In the genomic region with DNA sequence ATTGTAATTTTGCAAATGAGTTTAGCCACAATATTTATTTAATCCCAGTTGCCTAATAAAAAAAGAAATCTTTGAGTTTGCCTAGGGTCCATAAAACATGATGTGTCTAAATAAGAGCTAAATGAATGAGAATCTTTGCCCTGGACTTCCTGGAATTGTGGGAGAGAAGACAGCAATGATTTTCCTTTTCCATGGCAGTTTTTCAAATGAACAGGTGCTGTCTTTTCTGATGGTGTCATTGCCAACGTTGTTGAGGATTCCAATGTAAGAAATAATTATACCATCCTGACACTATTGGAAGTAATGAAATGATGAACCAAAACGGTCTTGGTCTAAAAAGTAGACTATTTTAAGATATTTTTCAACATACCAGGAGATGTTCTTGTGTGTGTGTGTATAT, we compare ENCODE assay signal across 36 cellular contexts.
"Had no signal": no experiment of that assay in that cellular context is flagged by ENCODE, and none has a peak within 500 bp of the region (broad histone marks: within the 10 kb centered on the region; RNA-seq: fewer than 3 reads in every experiment).

No MANE protein-coding gene starts in this region.

- DNase-seq: activated B cell treated with CpG ODN at 0.5 μM for 24 hours; activated CD4-positive, alpha-beta memory T cell treated with anti-CD3 and anti-CD28 coated beads for 36 hours; activated CD4-positive, alpha-beta T cell treated with anti-CD3 and anti-CD28 coated beads for 4 hours; activated CD4-positive, alpha-beta T cell treated with anti-CD3 and anti-CD28 coated beads, Interleukin-2, amount 10 ng/mL, durations not matched to agents 24 days and 14 days; activated CD4-positive, alpha-beta T cell treated with anti-CD3 and anti-CD28 coated beads, Interleukin-2, amount 50 U/mL, for 1 hour; activated CD4-positive, alpha-beta T cell treated with anti-CD3 and anti-CD28 coated beads, Interleukin-2, amount 50 U/mL, for 4 hours; activated CD4-positive, CD25-positive, alpha-beta regulatory T cell treated with anti-CD3 and anti-CD28 coated beads, Interleukin-2, amount 50 U/mL, for 72 hours; activated CD8-positive, alpha-beta memory T cell treated with anti-CD3 and anti-CD28 coated beads, Interleukin-2, amount 50 U/mL, for 4 hours; activated CD8-positive, alpha-beta T cell treated with anti-CD3 and anti-CD28 coated beads for 36 hours; activated effector memory CD4-positive, alpha-beta T cell treated with anti-CD3 and anti-CD28 coated beads, Interleukin-2, amount 50 U/mL, for 16 hours; activated gamma-delta T cell treated with Interleukin-2 at 50 U/mL for 16 hours; activated naive CD4-positive, alpha-beta T cell; activated naive CD4-positive, alpha-beta T cell treated with anti-CD3 and anti-CD28 coated beads for 36 hours; activated naive CD4-positive, alpha-beta T cell treated with anti-CD3 and anti-CD28 coated beads, Interleukin-2, amount 50 U/mL, for 16 hours; activated naive CD8-positive, alpha-beta T cell treated with anti-CD3 and anti-CD28 coated beads for 36 hours; activated T-cell treated with anti-CD3 and anti-CD28 coated beads for 4 hours; activated T-cell treated with anti-CD3 and anti-CD28 coated beads, Interleukin-2, amount 50 U/mL, for 1 hour; activated T-cell treated with anti-CD3 and anti-CD28 coated beads, Interleukin-2, amount 50 U/mL, for 4 hours; activated T-cell treated with anti-CD3 and anti-CD28 coated beads, Interleukin-2, amount 50 U/mL, for 72 hours; adrenal gland; amniotic stem cell; aorta; body of pancreas; brain microvascular endothelial cell; central memory CD4-positive, alpha-beta T cell; cerebellar nuclear complex; T-helper 1 cell; T-helper 2 cell; T-helper 9 cell had no signal

- H3K27ac ChIP-seq: adrenal gland, body of pancreas, brain microvascular endothelial cell, breast epithelium, VCaP had no signal

- H3K4me3 ChIP-seq: adrenal gland, body of pancreas, breast epithelium had no signal

- ATAC-seq: activated CD8-positive, alpha-beta T cell treated with anti-CD3 and anti-CD28 coated beads for 36 hours; activated naive CD4-positive, alpha-beta T cell treated with anti-CD3 and anti-CD28 coated beads, Interleukin-2, amount 50 U/mL, for 72 hours; activated T-cell treated with anti-CD3 and anti-CD28 coated beads, Interleukin-2, amount 50 U/mL, for 4 hours; activated T-cell treated with anti-CD3 and anti-CD28 coated beads, Interleukin-2, amount 50 U/mL, for 72 hours; activated T-helper 17 cell treated with anti-CD3 and anti-CD28 coated beads, Interleukin-2, amount 50 U/mL, for 72 hours; body of pancreas had no signal

- H3K27me3 ChIP-seq: adrenal gland, body of pancreas, brain microvascular endothelial cell, breast epithelium had no signal

- H3K27me3 Mint-ChIP-seq: activated B cell treated with CpG ODN at 0.5 μM for 24 hours; activated CD4-positive, alpha-beta memory T cell treated with anti-CD3 and anti-CD28 coated beads for 36 hours; activated CD4-positive, alpha-beta T cell treated with anti-CD3 and anti-CD28 coated beads, Interleukin-2, amount 10 ng/mL, durations not matched to agents 24 days and 14 days; activated CD8-positive, alpha-beta T cell treated with anti-CD3 and anti-CD28 coated beads for 36 hours had no signal

- H3K4me3 Mint-ChIP-seq: activated B cell treated with CpG ODN at 0.5 μM for 24 hours; activated CD4-positive, alpha-beta memory T cell treated with anti-CD3 and anti-CD28 coated beads for 36 hours; activated CD4-positive, alpha-beta T cell treated with anti-CD3 and anti-CD28 coated beads, Interleukin-2, amount 10 ng/mL, durations not matched to agents 24 days and 14 days; activated CD8-positive, alpha-beta T cell treated with anti-CD3 and anti-CD28 coated beads for 36 hours; activated naive CD4-positive, alpha-beta T cell treated with anti-CD3 and anti-CD28 coated beads for 36 hours; activated naive CD8-positive, alpha-beta T cell treated with anti-CD3 and anti-CD28 coated beads for 36 hours; activated T-cell treated with anti-CD3 and anti-CD28 coated beads, Interleukin-2, amount 50 U/mL, for 4 hours; activated T-cell treated with anti-CD3 and anti-CD28 coated beads, Interleukin-2, amount 50 U/mL, for 72 hours; activated T-helper 1 cell treated with anti-CD3 and anti-CD28 coated beads, Interleukin-12 subunit alpha, Interleukin-12 subunit beta, Interleukin-2, Interleukin-4 antibody, amounts not matched to agents 30 ng/mL and 10 ng/mL and 1 ng/mL, durations not matched to agents 14 hours and 24 hours and 36 hours; activated T-helper 17 cell treated with anti-CD3 and anti-CD28 coated beads, Interleukin-2, amount 50 U/mL, for 72 hours; T-helper 1 cell treated with Interleukin-12 subunit alpha and Interleukin-12 subunit beta and Interleukin-4 antibody, amounts not matched to agents 30 μg/mL and 1 μg/mL, for 36 hours; T-helper 2 cell treated with Interferon-gamma antibody and Interleukin-4, amounts not matched to agents 5 μg/mL and 100 μg/mL, for 36 hours had no signal

- H3K9me3 ChIP-seq: adrenal gland, body of pancreas, breast epithelium had no signal

- H3K9me3 Mint-ChIP-seq: activated B cell treated with CpG ODN at 0.5 μM for 24 hours; activated CD4-positive, alpha-beta memory T cell treated with anti-CD3 and anti-CD28 coated beads for 36 hours; activated CD4-positive, alpha-beta T cell treated with anti-CD3 and anti-CD28 coated beads, Interleukin-2, amount 10 ng/mL, durations not matched to agents 24 days and 14 days; activated CD8-positive, alpha-beta T cell treated with anti-CD3 and anti-CD28 coated beads for 36 hours; activated naive CD4-positive, alpha-beta T cell treated with anti-CD3 and anti-CD28 coated beads for 36 hours; activated naive CD8-positive, alpha-beta T cell treated with anti-CD3 and anti-CD28 coated beads for 36 hours; activated T-cell treated with anti-CD3 and anti-CD28 coated beads, Interleukin-2, amount 50 U/mL, for 4 hours; activated T-cell treated with anti-CD3 and anti-CD28 coated beads, Interleukin-2, amount 50 U/mL, for 72 hours; activated T-helper 17 cell treated with anti-CD3 and anti-CD28 coated beads, Interleukin-2, amount 50 U/mL, for 72 hours; T-helper 1 cell treated with Interleukin-12 subunit alpha and Interleukin-12 subunit beta and Interleukin-4 antibody, amounts not matched to agents 30 μg/mL and 1 μg/mL, for 36 hours; T-helper 2 cell treated with Interferon-gamma antibody and Interleukin-4, amounts not matched to agents 5 μg/mL and 100 μg/mL, for 36 hours had no signal

- H3K4me1 Mint-ChIP-seq: activated B cell treated with CpG ODN at 0.5 μM for 24 hours; activated CD4-positive, alpha-beta T cell treated with anti-CD3 and anti-CD28 coated beads, Interleukin-2, amount 10 ng/mL, durations not matched to agents 24 days and 14 days; activated naive CD8-positive, alpha-beta T cell treated with anti-CD3 and anti-CD28 coated beads for 36 hours; activated T-helper 17 cell treated with anti-CD3 and anti-CD28 coated beads, Interleukin-2, amount 50 U/mL, for 72 hours had no signal

- H3K27ac Mint-ChIP-seq: activated B cell treated with CpG ODN at 0.5 μM for 24 hours; activated CD4-positive, alpha-beta memory T cell treated with anti-CD3 and anti-CD28 coated beads for 36 hours; activated CD4-positive, alpha-beta T cell treated with anti-CD3 and anti-CD28 coated beads, Interleukin-2, amount 10 ng/mL, durations not matched to agents 24 days and 14 days; activated CD8-positive, alpha-beta T cell treated with anti-CD3 and anti-CD28 coated beads for 36 hours; activated naive CD4-positive, alpha-beta T cell treated with anti-CD3 and anti-CD28 coated beads for 36 hours; activated naive CD4-positive, alpha-beta T cell treated with anti-CD3 and anti-CD28 coated beads, Interleukin-2, amount 50 U/mL, for 72 hours; activated naive CD8-positive, alpha-beta T cell treated with anti-CD3 and anti-CD28 coated beads for 36 hours; activated T-cell treated with anti-CD3 and anti-CD28 coated beads, Interleukin-2, amount 50 U/mL, for 72 hours; activated T-helper 1 cell treated with anti-CD3 and anti-CD28 coated beads, Interleukin-12 subunit alpha, Interleukin-12 subunit beta, Interleukin-2, Interleukin-4 antibody, amounts not matched to agents 30 ng/mL and 10 ng/mL and 1 ng/mL, durations not matched to agents 14 hours and 24 hours and 36 hours; activated T-helper 17 cell treated with anti-CD3 and anti-CD28 coated beads, Interleukin-2, amount 50 U/mL, for 72 hours; T-helper 1 cell treated with Interleukin-12 subunit alpha and Interleukin-12 subunit beta and Interleukin-4 antibody, amounts not matched to agents 30 μg/mL and 1 μg/mL, for 36 hours; T-helper 2 cell treated with Interferon-gamma antibody and Interleukin-4, amounts not matched to agents 5 μg/mL and 100 μg/mL, for 36 hours had no signal

- H3K4me1 ChIP-seq: adrenal gland, body of pancreas, breast epithelium had no signal

- H3K36me3 ChIP-seq: adrenal gland, brain microvascular endothelial cell, breast epithelium had no signal
